ENCODE assay signal across 11 cellular contexts in genomic region chr5:158431369-158432029, GRCh38.
DNase-seq lines count a peak whose midpoint lies in the region; ATAC-seq and TF ChIP-seq lines count a peak whose summit lies in the region.
"Had no signal": no experiment of that assay in that cellular context is flagged by ENCODE, and none has a peak within 500 bp of the region (broad histone marks: within the 10 kb centered on the region; RNA-seq: fewer than 3 reads in every experiment).

No MANE protein-coding gene starts in this region.

- no peaks in the 10 kb centered on the region for H3K27me3 ChIP-seq in OCI-LY3 (ENCODE audit: low read depth, low read length)
- no peaks in the 10 kb centered on the region for H3K27me3 ChIP-seq in right cardiac atrium (ENCODE audit: control insufficient read depth, insufficient read depth)
- H3K27me3 ChIP-seq in upper lobe of right lung: no peaks in the 10 kb centered on the region
- H3K27me3 ChIP-seq in endodermal cell (ENCODE audit: control insufficient read depth, insufficient read depth, low read length, poor library complexity, severe bottlenecking): no peaks in the 10 kb centered on the region

- ATAC-seq in right cardiac atrium (peak; percentile 76 to 86), upper lobe of right lung (peak; percentile 34), GM19328 (IDR thresholded peaks at IDR 0.05; ENCODE audit: unreplicated experiment) (no peak), SK-N-SH treated with all-trans-retinoic acid at 6 μM for 48 hours (no peak)
- ATAC-seq: T-cell had no signal

- H3K36me3 ChIP-seq in OCI-LY3 (replicated peaks; ENCODE audit: low read depth, low read length) (no peaks in the 10 kb centered on the region), upper lobe of right lung (no peaks in the 10 kb centered on the region), endodermal cell (ENCODE audit: control insufficient read depth, insufficient read depth, low read length) (no peaks in the 10 kb centered on the region)

- H3K9ac ChIP-seq in OCI-LY3 (ENCODE audit: low read length): no peak overlapping the region
- H3K9ac ChIP-seq in endodermal cell (ENCODE audit: extremely low read depth, low read length, poor library complexity, severe bottlenecking): no peak overlapping the region

- peak overlapping the region; percentile 31 for H3K27ac Mint-ChIP-seq in activated naive CD4-positive, alpha-beta T cell treated with anti-CD3 and anti-CD28 coated beads, Interleukin-2, amount 50 U/mL, for 24 hours
- H3K27ac Mint-ChIP-seq in endodermal cell: no peak overlapping the region

- TF ChIP-seq CTCF in OCI-LY3 (IDR thresholded peaks at IDR 0.05; ENCODE audit: low read depth, low read length): no peak
- TF ChIP-seq CTCF in upper lobe of right lung (IDR thresholded peaks at IDR 0.05): no peak
- no peak for TF ChIP-seq CTCF in endodermal cell (conservative IDR thresholded peaks at IDR 0.05)

- no peak for DNase-seq in activated naive CD4-positive, alpha-beta T cell (lab: John Stamatoyannopoulos, UW)
- DNase-seq in right cardiac atrium (peak in 1 of 3 donors; percentile 38), upper lobe of right lung (no peak), endodermal cell (no peak)
- DNase-seq: ACHN, NCI-H146, T-cell had no signal

- H3K4me3 Mint-ChIP-seq in activated naive CD4-positive, alpha-beta T cell treated with anti-CD3 and anti-CD28 coated beads, Interleukin-2, amount 50 U/mL, for 24 hours: no peak overlapping the region
- H3K4me3 Mint-ChIP-seq in endodermal cell: no peak overlapping the region
- H3K4me3 Mint-ChIP-seq: T-cell had no signal

- no peaks in the 10 kb centered on the region for H3K79me2 ChIP-seq in OCI-LY3 (ENCODE audit: low read length)

- intact Hi-C loops in right cardiac atrium (cut with DNase I) (no loop called here), upper lobe of right lung (cut with DNase I) (no loop called here)

- no peak overlapping the region for H2AFZ ChIP-seq in OCI-LY3 (ENCODE audit: low read depth, low read length)

- peaks cover 67% of the 10 kb centered on the region for H3K4me1 Mint-ChIP-seq in activated naive CD4-positive, alpha-beta T cell treated with anti-CD3 and anti-CD28 coated beads, Interleukin-2, amount 50 U/mL, for 24 hours
- H3K4me1 Mint-ChIP-seq in endodermal cell: no peaks in the 10 kb centered on the region

- H3K27ac ChIP-seq in OCI-LY3 (ENCODE audit: low read length) (no peak overlapping the region), right cardiac atrium (ENCODE audit: low read length) (peak overlapping the region; percentile 85), upper lobe of right lung (peak overlapping the region; percentile 45), endodermal cell (ENCODE audit: low read depth, low read length) (no peak overlapping the region)

- WGBS in right cardiac atrium: 75% methylated on average over 1 of the region's 1 CpG
- WGBS in endodermal cell (ENCODE audit: insufficient coverage in 1 of 2, insufficient read length in 1 of 2), 2 experiments: 88% methylated on average over 1 of the region's 1 CpG; no CpG with 5 or more reads in 1 of the 2 experiments

- peaks cover 8% of the 10 kb centered on the region for H3K9me3 Mint-ChIP-seq in activated naive CD4-positive, alpha-beta T cell treated with anti-CD3 and anti-CD28 coated beads, Interleukin-2, amount 50 U/mL, for 24 hours
- H3K9me3 Mint-ChIP-seq in endodermal cell: no peaks in the 10 kb centered on the region

- H3K9me3 ChIP-seq in OCI-LY3 (ENCODE audit: insufficient read depth, low read length) (no peaks in the 10 kb centered on the region), right cardiac atrium (ENCODE audit: control insufficient read depth, low read length) (no peaks in the 10 kb centered on the region), upper lobe of right lung (no peaks in the 10 kb centered on the region), endodermal cell (ENCODE audit: control insufficient read depth, low read length) (no peaks in the 10 kb centered on the region)

- H3K36me3 Mint-ChIP-seq in activated naive CD4-positive, alpha-beta T cell treated with anti-CD3 and anti-CD28 coated beads, Interleukin-2, amount 50 U/mL, for 24 hours: no peaks in the 10 kb centered on the region
- H3K36me3 Mint-ChIP-seq in endodermal cell (ENCODE audit: low read depth): no peaks in the 10 kb centered on the region
- H3K36me3 Mint-ChIP-seq: T-cell had no signal

- peaks cover 27% of the 10 kb centered on the region for H3K4me1 ChIP-seq in OCI-LY3 (ENCODE audit: low read length)
- peaks cover 4% of the 10 kb centered on the region for H3K4me1 ChIP-seq in right cardiac atrium (ENCODE audit: control insufficient read depth, insufficient read depth, low read length)
- no peaks in the 10 kb centered on the region for H3K4me1 ChIP-seq in upper lobe of right lung
- H3K4me1 ChIP-seq in endodermal cell (ENCODE audit: control insufficient read depth, insufficient read depth, low read length): no peaks in the 10 kb centered on the region

- H3K4me3 ChIP-seq in OCI-LY3 (ENCODE audit: low read length): no peak overlapping the region
- no peak overlapping the region for H3K4me3 ChIP-seq in right cardiac atrium (ENCODE audit: low read length)
- no peak overlapping the region for H3K4me3 ChIP-seq in upper lobe of right lung
- no peak overlapping the region for H3K4me3 ChIP-seq in endodermal cell (ENCODE audit: low read length)

- peak overlapping the region; percentile 26 for H3K4me2 ChIP-seq in OCI-LY3 (ENCODE audit: low read length)

- H4K20me1 ChIP-seq in OCI-LY3 (ENCODE audit: insufficient read depth, low read length): no peaks in the 10 kb centered on the region

- H3K27me3 Mint-ChIP-seq in activated naive CD4-positive, alpha-beta T cell treated with anti-CD3 and anti-CD28 coated beads, Interleukin-2, amount 50 U/mL, for 24 hours: no peaks in the 10 kb centered on the region
- no peaks in the 10 kb centered on the region for H3K27me3 Mint-ChIP-seq in endodermal cell (ENCODE audit: insufficient read depth)
- H3K27me3 Mint-ChIP-seq: T-cell had no signal

TF ChIP-seq in SK-N-SH treated with all-trans-retinoic acid at 6 μM for 48 hours, 23 proteins besides CTCF, POLR2A, EP300 and RAD21 (continues in another document):
- TF ChIP-seq GLIS3 (CRISPR knock-in tag; IDR thresholded peaks at IDR 0.05) (no peak), OSR1 (CRISPR knock-in tag; IDR thresholded peaks at IDR 0.05) (no peak), BACH2 (CRISPR knock-in tag; IDR thresholded peaks at IDR 0.05; ENCODE audit: borderline replicate concordance) (no peak), PPARA (CRISPR knock-in tag; IDR thresholded peaks at IDR 0.05; ENCODE audit: borderline replicate concordance) (no peak), ZFP30 (CRISPR knock-in tag; IDR thresholded peaks at IDR 0.05) (no peak), ARNTL (CRISPR knock-in tag; IDR thresholded peaks at IDR 0.05; ENCODE audit: borderline replicate concordance, low read depth) (no peak)
- TF ChIP-seq, protein P1, sequence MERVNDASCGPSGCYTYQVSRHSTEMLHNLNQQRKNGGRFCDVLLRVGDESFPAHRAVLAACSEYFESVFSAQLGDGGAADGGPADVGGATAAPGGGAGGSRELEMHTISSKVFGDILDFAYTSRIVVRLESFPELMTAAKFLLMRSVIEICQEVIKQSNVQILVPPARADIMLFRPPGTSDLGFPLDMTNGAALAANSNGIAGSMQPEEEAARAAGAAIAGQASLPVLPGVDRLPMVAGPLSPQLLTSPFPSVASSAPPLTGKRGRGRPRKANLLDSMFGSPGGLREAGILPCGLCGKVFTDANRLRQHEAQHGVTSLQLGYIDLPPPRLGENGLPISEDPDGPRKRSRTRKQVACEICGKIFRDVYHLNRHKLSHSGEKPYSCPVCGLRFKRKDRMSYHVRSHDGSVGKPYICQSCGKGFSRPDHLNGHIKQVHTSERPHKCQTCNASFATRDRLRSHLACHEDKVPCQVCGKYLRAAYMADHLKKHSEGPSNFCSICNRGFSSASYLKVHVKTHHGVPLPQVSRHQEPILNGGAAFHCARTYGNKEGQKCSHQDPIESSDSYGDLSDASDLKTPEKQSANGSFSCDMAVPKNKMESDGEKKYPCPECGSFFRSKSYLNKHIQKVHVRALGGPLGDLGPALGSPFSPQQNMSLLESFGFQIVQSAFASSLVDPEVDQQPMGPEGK (CRISPR knock-in tag; IDR thresholded peaks at IDR 0.05; ENCODE audit: borderline replicate concordance): no peak
- TF ChIP-seq, protein P2, sequence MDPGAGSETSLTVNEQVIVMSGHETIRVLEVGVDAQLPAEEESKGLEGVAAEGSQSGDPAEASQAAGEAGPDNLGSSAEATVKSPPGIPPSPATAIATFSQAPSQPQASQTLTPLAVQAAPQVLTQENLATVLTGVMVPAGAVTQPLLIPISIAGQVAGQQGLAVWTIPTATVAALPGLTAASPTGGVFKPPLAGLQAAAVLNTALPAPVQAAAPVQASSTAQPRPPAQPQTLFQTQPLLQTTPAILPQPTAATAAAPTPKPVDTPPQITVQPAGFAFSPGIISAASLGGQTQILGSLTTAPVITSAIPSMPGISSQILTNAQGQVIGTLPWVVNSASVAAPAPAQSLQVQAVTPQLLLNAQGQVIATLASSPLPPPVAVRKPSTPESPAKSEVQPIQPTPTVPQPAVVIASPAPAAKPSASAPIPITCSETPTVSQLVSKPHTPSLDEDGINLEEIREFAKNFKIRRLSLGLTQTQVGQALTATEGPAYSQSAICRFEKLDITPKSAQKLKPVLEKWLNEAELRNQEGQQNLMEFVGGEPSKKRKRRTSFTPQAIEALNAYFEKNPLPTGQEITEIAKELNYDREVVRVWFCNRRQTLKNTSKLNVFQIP (CRISPR knock-in tag; IDR thresholded peaks at IDR 0.05; ENCODE audit: borderline replicate concordance, low read depth): no peak
- TF ChIP-seq, protein P3, sequence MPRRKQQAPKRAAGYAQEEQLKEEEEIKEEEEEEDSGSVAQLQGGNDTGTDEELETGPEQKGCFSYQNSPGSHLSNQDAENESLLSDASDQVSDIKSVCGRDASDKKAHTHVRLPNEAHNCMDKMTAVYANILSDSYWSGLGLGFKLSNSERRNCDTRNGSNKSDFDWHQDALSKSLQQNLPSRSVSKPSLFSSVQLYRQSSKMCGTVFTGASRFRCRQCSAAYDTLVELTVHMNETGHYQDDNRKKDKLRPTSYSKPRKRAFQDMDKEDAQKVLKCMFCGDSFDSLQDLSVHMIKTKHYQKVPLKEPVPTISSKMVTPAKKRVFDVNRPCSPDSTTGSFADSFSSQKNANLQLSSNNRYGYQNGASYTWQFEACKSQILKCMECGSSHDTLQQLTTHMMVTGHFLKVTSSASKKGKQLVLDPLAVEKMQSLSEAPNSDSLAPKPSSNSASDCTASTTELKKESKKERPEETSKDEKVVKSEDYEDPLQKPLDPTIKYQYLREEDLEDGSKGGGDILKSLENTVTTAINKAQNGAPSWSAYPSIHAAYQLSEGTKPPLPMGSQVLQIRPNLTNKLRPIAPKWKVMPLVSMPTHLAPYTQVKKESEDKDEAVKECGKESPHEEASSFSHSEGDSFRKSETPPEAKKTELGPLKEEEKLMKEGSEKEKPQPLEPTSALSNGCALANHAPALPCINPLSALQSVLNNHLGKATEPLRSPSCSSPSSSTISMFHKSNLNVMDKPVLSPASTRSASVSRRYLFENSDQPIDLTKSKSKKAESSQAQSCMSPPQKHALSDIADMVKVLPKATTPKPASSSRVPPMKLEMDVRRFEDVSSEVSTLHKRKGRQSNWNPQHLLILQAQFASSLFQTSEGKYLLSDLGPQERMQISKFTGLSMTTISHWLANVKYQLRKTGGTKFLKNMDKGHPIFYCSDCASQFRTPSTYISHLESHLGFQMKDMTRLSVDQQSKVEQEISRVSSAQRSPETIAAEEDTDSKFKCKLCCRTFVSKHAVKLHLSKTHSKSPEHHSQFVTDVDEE (CRISPR knock-in tag; IDR thresholded peaks at IDR 0.05): no peak

Comparison
In these comparisons a context has a peak if more than half of its experiments do, and no peak if none do; other contexts are left out.
1. H3K27ac ChIP-seq: peak in right cardiac atrium (single experiment) and upper lobe of right lung (single experiment); none in OCI-LY3 (single experiment) and endodermal cell (single experiment).
2. ATAC-seq: peak in right cardiac atrium (2 of 2) and upper lobe of right lung (single experiment); none in GM19328 (single experiment) and SK-N-SH treated with all-trans-retinoic acid at 6 μM for 48 hours (single experiment).